In genomic region chr18:48663931-48664847, GRCh38 we compare ENCODE assay signal across 10 cellular contexts.
DNase-seq lines count a peak whose midpoint lies in the region; ATAC-seq, FAIRE-seq and TF ChIP-seq lines count a peak whose summit lies in the region.
"Had no signal": no experiment of that assay in that cellular context is flagged by ENCODE, and none has a peak within 500 bp of the region (broad histone marks: within the 10 kb centered on the region; RNA-seq: fewer than 3 reads in every experiment).

No MANE protein-coding gene starts in this region.

- TF ChIP-seq CTCF in endothelial cell of umbilical vein (IDR thresholded peaks at IDR 0.05; ENCODE audit: extremely low read depth in 1 of 2, insufficient read depth in 1 of 2, low read depth in 1 of 2, low read length in 2 of 2) (peak; percentile 84 to 96), mucosa of descending colon (IDR thresholded peaks at IDR 0.05) (peak; percentile 85)

- CTCF ChIA-PET in activated CD8-positive, alpha-beta T cell treated with anti-CD3 and anti-CD28 coated beads, Interleukin-2, amount 10 ng/mL, durations not matched to agents 7 days and 5 days (lab: Charles Lee) = interaction anchor here (0.5 to 2.4 kb wide), 5 partner anchors 10 to 219 kb away, joined by 3 to 14 read pairs (median 3); no protein-coding TSS in a partner anchor
- CTCF ChIA-PET in endothelial cell of umbilical vein (lab: Charles Lee) = interaction anchor here (0.5 to 6.3 kb wide), 30 partner anchors 10 to 577 kb away, joined by 3 to 107 read pairs (median 5); no protein-coding TSS in a partner anchor

- no peak for ATAC-seq in activated CD8-positive, alpha-beta T cell treated with anti-CD3 and anti-CD28 coated beads, Interleukin-2, amount 10 ng/mL, durations not matched to agents 7 days and 5 days
- ATAC-seq in mucosa of descending colon (peak; percentile 78), GM19351 (IDR thresholded peaks at IDR 0.05; ENCODE audit: unreplicated experiment) (no peak)

- no peak overlapping the region for H3K27ac ChIP-seq in endothelial cell of umbilical vein (ENCODE audit: insufficient read depth, low read depth, low read length)
- H3K27ac ChIP-seq: BLaER1 treated with 17β-estradiol and CSF1 and Interleukin-3, amounts not matched to agents 10 nM and 100 nM had no signal

- H3K36me3 ChIP-seq in endothelial cell of umbilical vein (ENCODE audit: control insufficient read depth in 2 of 2, extremely low read depth in 1 of 2, insufficient read depth in 2 of 2, low read length in 2 of 2) = peaks cover 0 to 5% of the 10 kb centered on the region in 2 experiments
- no peaks in the 10 kb centered on the region for H3K36me3 ChIP-seq in mucosa of descending colon (ENCODE audit: low read depth)

- H3K4me3 ChIP-seq in endothelial cell of umbilical vein (replicated peaks in 1 of 3; ENCODE audit: insufficient read depth in 1 of 3, low read depth in 1 of 3, low read length in 3 of 3) (no peak overlapping the region), mucosa of descending colon (no peak overlapping the region)
- H3K4me3 ChIP-seq: BLaER1 treated with 17β-estradiol and CSF1 and Interleukin-3, amounts not matched to agents 10 nM and 100 nM had no signal

- dilution Hi-C loops in endothelial cell of umbilical vein (cut with MboI; ENCODE audit: extremely low pct_ligation_motif_present, low sequenced_read_pairs) = no loop called here

- H3K9me3 ChIP-seq in endothelial cell of umbilical vein (replicated peaks; ENCODE audit: control insufficient read depth, insufficient read depth, low read length) (no peaks in the 10 kb centered on the region), mucosa of descending colon (no peaks in the 10 kb centered on the region)

- no peak for TF ChIP-seq POLR2A in endothelial cell of umbilical vein (IDR thresholded peaks at IDR 0.05; ENCODE audit: low read depth, low read length)

- H3K9me3 Mint-ChIP-seq in activated CD8-positive, alpha-beta T cell treated with anti-CD3 and anti-CD28 coated beads, Interleukin-2, amount 10 ng/mL, durations not matched to agents 7 days and 5 days (ENCODE audit: insufficient read depth) = no peaks in the 10 kb centered on the region
- H3K9me3 Mint-ChIP-seq: dendritic cell treated with granulocyte-macrophage colony-stimulating factor and Interleukin-4, amounts not matched to agents 40 ng/mL and 50 ng/mL, for 4 days had no signal

- no peak overlapping the region for H3K9ac ChIP-seq in endothelial cell of umbilical vein (replicated peaks; ENCODE audit: extremely low read depth, insufficient read depth, low read length)
- H3K9ac ChIP-seq: BLaER1 treated with 17β-estradiol and CSF1 and Interleukin-3, amounts not matched to agents 10 nM and 100 nM had no signal

- DNase-seq in NCI-H1436 (lab: John Stamatoyannopoulos, UW) = peak; percentile 40
- DNase-seq in NCI-H1436 treated with DMSO at 0.1 percent for 48 hours (lab: John Stamatoyannopoulos, UW) = no peak
- peak; percentile 51 for DNase-seq in NCI-H2107 treated with DMSO at 0.1 percent for 48 hours (lab: John Stamatoyannopoulos, UW; ENCODE audit: unreplicated experiment)
- DNase-seq in activated CD8-positive, alpha-beta T cell treated with anti-CD3 and anti-CD28 coated beads, Interleukin-2, amount 10 ng/mL, durations not matched to agents 7 days and 5 days = peak; percentile 61
- DNase-seq in endothelial cell of umbilical vein (ENCODE audit: low read depth, low spot score) = peak; percentile 57
- peak; percentile 69 to 85 (median 79) for DNase-seq in mucosa of descending colon
- DNase-seq in stimulated activated naive CD4-positive, alpha-beta T cell (lab: John Stamatoyannopoulos, UW) = peak in 4 of 6 experiments; percentile 2 to 17 (median 4)

- H3K4me3 Mint-ChIP-seq in activated CD8-positive, alpha-beta T cell treated with anti-CD3 and anti-CD28 coated beads, Interleukin-2, amount 10 ng/mL, durations not matched to agents 7 days and 5 days = no peak overlapping the region
- H3K4me3 Mint-ChIP-seq: dendritic cell treated with granulocyte-macrophage colony-stimulating factor and Interleukin-4, amounts not matched to agents 40 ng/mL and 50 ng/mL, for 4 days had no signal

- H3K36me3 Mint-ChIP-seq in activated CD8-positive, alpha-beta T cell treated with anti-CD3 and anti-CD28 coated beads, Interleukin-2, amount 10 ng/mL, durations not matched to agents 7 days and 5 days (ENCODE audit: low read depth) = no peaks in the 10 kb centered on the region

- peaks cover 2% of the 10 kb centered on the region for H3K27me3 Mint-ChIP-seq in activated CD8-positive, alpha-beta T cell treated with anti-CD3 and anti-CD28 coated beads, Interleukin-2, amount 10 ng/mL, durations not matched to agents 7 days and 5 days (ENCODE audit: low read depth)
- H3K27me3 Mint-ChIP-seq: dendritic cell treated with granulocyte-macrophage colony-stimulating factor and Interleukin-4, amounts not matched to agents 40 ng/mL and 50 ng/mL, for 4 days had no signal

- H3K4me2 ChIP-seq in endothelial cell of umbilical vein (ENCODE audit: insufficient read depth, low read length) = no peak overlapping the region
- H3K4me2 ChIP-seq: BLaER1 treated with 17β-estradiol and CSF1 and Interleukin-3, amounts not matched to agents 10 nM and 100 nM had no signal

- H3K27me3 ChIP-seq in endothelial cell of umbilical vein (ENCODE audit: control insufficient read depth in 2 of 2, insufficient read depth in 2 of 2, low read length in 2 of 2) = no peaks in the 10 kb centered on the region
- H3K27me3 ChIP-seq: BLaER1 treated with 17β-estradiol and CSF1 and Interleukin-3, amounts not matched to agents 10 nM and 100 nM had no signal

- H3K27ac Mint-ChIP-seq in activated CD8-positive, alpha-beta T cell treated with anti-CD3 and anti-CD28 coated beads, Interleukin-2, amount 10 ng/mL, durations not matched to agents 7 days and 5 days = no peak overlapping the region
- H3K27ac Mint-ChIP-seq: dendritic cell treated with granulocyte-macrophage colony-stimulating factor and Interleukin-4, amounts not matched to agents 40 ng/mL and 50 ng/mL, for 4 days had no signal

- no peak overlapping the region for H2AFZ ChIP-seq in endothelial cell of umbilical vein (ENCODE audit: low read depth, low read length)

- H3K4me1 Mint-ChIP-seq in activated CD8-positive, alpha-beta T cell treated with anti-CD3 and anti-CD28 coated beads, Interleukin-2, amount 10 ng/mL, durations not matched to agents 7 days and 5 days (ENCODE audit: low read depth) = no peaks in the 10 kb centered on the region

- no peaks in the 10 kb centered on the region for H3K9me1 ChIP-seq in endothelial cell of umbilical vein (replicated peaks; ENCODE audit: control insufficient read depth, extremely low read depth, insufficient read depth, low read length)

- BruUV-seq in endothelial cell of umbilical vein (replicated peaks; lab: Mats Ljungman, UMichigan) = no TSS peak

- H3K79me2 ChIP-seq in endothelial cell of umbilical vein (ENCODE audit: control insufficient read depth, insufficient read depth, low read length) = no peaks in the 10 kb centered on the region

- intact Hi-C loops in endothelial cell of umbilical vein (cut with micrococcal nuclease) (loop anchor here (1.0 to 5.0 kb wide), 5 partner anchors 37 to 219 kb away; no protein-coding TSS in a partner anchor), mucosa of descending colon (cut with DNase I, micrococcal nuclease) (loop anchor here (5.0 kb wide), 1 partner anchor 187 kb away; no protein-coding TSS in a partner anchor)

- H4K20me1 ChIP-seq in endothelial cell of umbilical vein (replicated peaks; ENCODE audit: control insufficient read depth, extremely low read depth, insufficient read depth, low read length) = no peaks in the 10 kb centered on the region

- FAIRE-seq in endothelial cell of umbilical vein (lab: Jason Lieb, UNC) = peak; percentile 79

- POLR2A ChIA-PET in activated CD8-positive, alpha-beta T cell treated with anti-CD3 and anti-CD28 coated beads, Interleukin-2, amount 10 ng/mL, durations not matched to agents 7 days and 5 days (lab: Charles Lee) = interaction anchor here (0.6 kb wide), 1 partner anchor 171 kb away, joined by 3 read pairs; no protein-coding TSS in a partner anchor
- POLR2A ChIA-PET in endothelial cell of umbilical vein (lab: Charles Lee) = no interaction called here

- H3K4me1 ChIP-seq in endothelial cell of umbilical vein (ENCODE audit: control insufficient read depth, extremely low read depth, insufficient read depth, low read length) = no peaks in the 10 kb centered on the region
- H3K4me1 ChIP-seq in mucosa of descending colon (ENCODE audit: low read depth) = peaks cover 3% of the 10 kb centered on the region

TF ChIP-seq in endothelial cell of umbilical vein, 7 proteins besides CTCF, POLR2A, EP300 and RAD21:
- TF ChIP-seq POLR2AphosphoS5 (IDR thresholded peaks at IDR 0.05; ENCODE audit: insufficient read depth, low read depth, low read length) (peak; percentile 18), MAX (IDR thresholded peaks at IDR 0.05; ENCODE audit: insufficient read depth, insufficient read length) (no peak)
